ENCODE assay signal across 19 cellular contexts in the genomic region with DNA sequence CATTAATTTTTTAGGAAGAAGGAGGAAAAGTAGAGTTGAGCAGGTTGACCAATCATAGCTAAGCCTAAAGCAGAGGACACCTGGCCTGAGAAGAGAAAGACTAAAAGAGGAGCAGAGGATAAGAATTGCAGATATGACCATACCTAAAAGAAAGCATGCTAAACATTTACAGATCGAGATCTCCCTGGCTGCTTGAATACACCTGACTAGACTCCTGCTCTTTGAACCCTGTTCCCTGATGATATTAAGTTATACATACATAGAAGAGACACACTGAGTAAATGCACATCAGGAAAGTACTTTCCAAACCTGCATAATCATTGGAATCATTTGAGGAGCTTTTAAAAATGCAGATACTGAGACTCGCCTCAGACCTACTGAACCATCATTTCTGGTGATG.
DNase-seq lines count a peak whose midpoint lies in the region; ATAC-seq and TF ChIP-seq lines count a peak whose summit lies in the region.
"Had no signal": no experiment of that assay in that cellular context is flagged by ENCODE, and none has a peak within 500 bp of the region (broad histone marks: within the 10 kb centered on the region; RNA-seq: fewer than 3 reads in every experiment).

No MANE protein-coding gene starts in this region.

- no peak overlapping the region for H3K27ac ChIP-seq in SK-N-SH (ENCODE audit: low read depth in 2 of 2, low read length in 1 of 2)
- H3K27ac ChIP-seq in neuronal stem cell (replicated peaks; ENCODE audit: low read length), result no peak overlapping the region
- H3K27ac ChIP-seq: 22Rv1, A549, BLaER1, GM23248 had no signal

- no peaks in the 10 kb centered on the region for H3K9me3 ChIP-seq in SK-N-SH
- H3K9me3 ChIP-seq in T-helper 17 cell (ENCODE audit: control insufficient read depth, low read length, poor library complexity, severe bottlenecking), result no peaks in the 10 kb centered on the region
- no peaks in the 10 kb centered on the region for H3K9me3 ChIP-seq in mucosa of descending colon
- no peaks in the 10 kb centered on the region for H3K9me3 ChIP-seq in neuronal stem cell (replicated peaks in 1 of 2; ENCODE audit: control insufficient read depth in 2 of 2, insufficient read depth in 1 of 2, low read depth in 1 of 2, low read length in 2 of 2)
- H3K9me3 ChIP-seq: A549, BLaER1 had no signal

- no peak overlapping the region for H3K14ac ChIP-seq in neuronal stem cell (ENCODE audit: low read length)

- H3K36me3 Mint-ChIP-seq in T-helper 17 cell (ENCODE audit: low read depth), result no peaks in the 10 kb centered on the region
- H3K36me3 Mint-ChIP-seq: CD14-positive monocyte; CD4-positive, alpha-beta memory T cell had no signal

- no peaks in the 10 kb centered on the region for H3K79me1 ChIP-seq in neuronal stem cell (ENCODE audit: low read depth, low read length)

- no peak for ATAC-seq in SK-N-SH treated with all-trans-retinoic acid at 6 μM for 48 hours
- ATAC-seq in T-helper 17 cell, result no peak
- ATAC-seq in mucosa of descending colon, result peak; percentile 47
- no peak for ATAC-seq in HG02798 (IDR thresholded peaks at IDR 0.05; ENCODE audit: poor library complexity, unreplicated experiment)
- ATAC-seq: A549, GM12878 had no signal

- intact Hi-C loops in mucosa of descending colon (cut with DNase I, micrococcal nuclease), result no loop called here

- CTCF ChIA-PET in SK-N-SH (lab: Yijun Ruan, JAX), result interaction anchor here (0.5 to 0.7 kb wide), 2 partner anchors 143 to 376 kb away, joined by 3 read pairs; no protein-coding TSS in a partner anchor

- no peak overlapping the region for H2BK120ac ChIP-seq in neuronal stem cell (ENCODE audit: low read depth, low read length)

- H2BK15ac ChIP-seq in neuronal stem cell (ENCODE audit: low read length), result no peak overlapping the region

- H3K27ac Mint-ChIP-seq in T-helper 17 cell, result peak overlapping the region; percentile 4
- H3K27ac Mint-ChIP-seq: CD14-positive monocyte; CD4-positive, alpha-beta memory T cell had no signal

- H3K27me3 Mint-ChIP-seq in T-helper 17 cell, result peaks cover 38% of the 10 kb centered on the region

- no peaks in the 10 kb centered on the region for H4K20me1 ChIP-seq in SK-N-SH (ENCODE audit: insufficient read depth)
- H4K20me1 ChIP-seq: BLaER1 had no signal

- POLR2A ChIA-PET in SK-N-SH (lab: Yijun Ruan, JAX), result no interaction called here

- no peak overlapping the region for H2BK12ac ChIP-seq in neuronal stem cell (ENCODE audit: low read length)

- H2BK5ac ChIP-seq in neuronal stem cell (ENCODE audit: low read length), result no peak overlapping the region

- DNase-seq in SK-N-SH (no peak), T-helper 17 cell (no peak), mucosa of descending colon (no peak), neuronal stem cell (ENCODE audit: low spot score) (no peak), GM10266 (ENCODE audit: extremely low spot score) (no peak)
- DNase-seq: Calu3; CD4-positive, alpha-beta memory T cell; DMS79 treated with DMSO at 0.1 percent for 48 hours; GF-D8; GM23248; HCEC 1CT; KG1 had no signal

- H3K4me1 ChIP-seq in SK-N-SH (ENCODE audit: control insufficient read depth in 1 of 2, insufficient read depth in 2 of 2, low read depth in 1 of 2, low read length in 1 of 2) (peaks cover 0 to 2% of the 10 kb centered on the region in 2 experiments; a peak in 1 of 4 replicates), mucosa of descending colon (ENCODE audit: low read depth) (peaks cover 3% of the 10 kb centered on the region), neuronal stem cell (ENCODE audit: control insufficient read depth in 2 of 2, insufficient read depth in 1 of 2, low read depth in 1 of 2, low read length in 2 of 2) (peaks cover 0 to 2% of the 10 kb centered on the region in 2 donors)
- H3K4me1 ChIP-seq: BLaER1 had no signal

- H2AK5ac ChIP-seq in neuronal stem cell (ENCODE audit: low read depth, low read length), result no peak overlapping the region

- TF ChIP-seq EP300 in SK-N-SH (IDR thresholded peaks at IDR 0.05; ENCODE audit: borderline replicate concordance in 1 of 2, low read depth in 1 of 2, low read length in 1 of 2), result no peak

- no peak overlapping the region for H2AFZ ChIP-seq in SK-N-SH (ENCODE audit: low read depth)
- no peak overlapping the region for H2AFZ ChIP-seq in neuronal stem cell (ENCODE audit: low read length)

- H3K36me3 ChIP-seq in SK-N-SH (replicated peaks in 1 of 2; ENCODE audit: control insufficient read depth in 1 of 2, insufficient read depth in 2 of 2, low read length in 1 of 2) (no peaks in the 10 kb centered on the region), mucosa of descending colon (ENCODE audit: low read depth) (no peaks in the 10 kb centered on the region), neuronal stem cell (replicated peaks in 1 of 2; ENCODE audit: control insufficient read depth in 2 of 2, insufficient read depth in 2 of 2, low read length in 2 of 2) (no peaks in the 10 kb centered on the region)
- H3K36me3 ChIP-seq: BLaER1 had no signal

- no peak for TF ChIP-seq RAD21 in SK-N-SH (IDR thresholded peaks at IDR 0.05; ENCODE audit: low read length)

- WGBS in SK-N-SH (ENCODE audit: low lambda C conversion rate), result 100% methylated on average over 2 of the region's 2 CpGs
- WGBS in neuronal stem cell (ENCODE audit: extremely low coverage in 2 of 2, insufficient read length in 2 of 2, insufficient replicate concordance in 1 of 2), 2 donors, result no CpG with 5 or more reads among the region's 2 CpGs

- no peak overlapping the region for H3K4ac ChIP-seq in neuronal stem cell (ENCODE audit: low read length)

- TF ChIP-seq CTCF in SK-N-SH (IDR thresholded peaks at IDR 0.05) (no peak), mucosa of descending colon (IDR thresholded peaks at IDR 0.05) (no peak), GM10266 (IDR thresholded peaks at IDR 0.05; ENCODE audit: control insufficient read depth, insufficient read depth, low read depth, missing control alignments) (no peak)

- H3F3A ChIP-seq in SK-N-SH (replicated peaks; ENCODE audit: insufficient read depth), result peaks cover 4% of the 10 kb centered on the region

- no peak overlapping the region for H3K18ac ChIP-seq in neuronal stem cell (ENCODE audit: low read length)

- H3K27me3 ChIP-seq in SK-N-SH (ENCODE audit: insufficient read depth) (no peaks in the 10 kb centered on the region), neuronal stem cell (ENCODE audit: control insufficient read depth in 3 of 3, insufficient read depth in 3 of 3, low read depth in 1 of 3, low read length in 3 of 3) (no peaks in the 10 kb centered on the region)
- H3K27me3 ChIP-seq: BLaER1 had no signal

- H3K23ac ChIP-seq in neuronal stem cell (ENCODE audit: low read depth, low read length, poor library complexity), result no peak overlapping the region

- H3K9ac ChIP-seq in SK-N-SH, result no peak overlapping the region
- no peak overlapping the region for H3K9ac ChIP-seq in neuronal stem cell (ENCODE audit: low read depth, low read length, poor library complexity)
- H3K9ac ChIP-seq: BLaER1, GM23248 had no signal

- H3K9me2 ChIP-seq in SK-N-SH, result no peaks in the 10 kb centered on the region

- H4K91ac ChIP-seq in neuronal stem cell (ENCODE audit: low read depth, low read length, poor library complexity), result no peak overlapping the region

- H3K4me3 Mint-ChIP-seq in T-helper 17 cell, result no peak overlapping the region
- H3K4me3 Mint-ChIP-seq: CD14-positive monocyte; CD4-positive, alpha-beta memory T cell had no signal

- H3K79me2 ChIP-seq in SK-N-SH (ENCODE audit: insufficient read depth), result no peaks in the 10 kb centered on the region

- H3K4me2 ChIP-seq in SK-N-SH (peak overlapping the region; percentile 30; the same call in 1 of the 2 replicates), neuronal stem cell (ENCODE audit: insufficient read depth, low read length, poor library complexity, severe bottlenecking) (no peak overlapping the region)
- H3K4me2 ChIP-seq: A549, BLaER1 had no signal

- H4K8ac ChIP-seq in neuronal stem cell (ENCODE audit: low read depth, low read length), result no peak overlapping the region

- no peaks in the 10 kb centered on the region for H3K4me1 Mint-ChIP-seq in T-helper 17 cell
- H3K4me1 Mint-ChIP-seq: CD4-positive, alpha-beta memory T cell had no signal

- H3K4me3 ChIP-seq in SK-N-SH (ENCODE audit: low read depth in 2 of 2, low read length in 1 of 2), result no peak overlapping the region
- no peak overlapping the region for H3K4me3 ChIP-seq in mucosa of descending colon
- H3K4me3 ChIP-seq in neuronal stem cell (ENCODE audit: low read length in 2 of 2), result no peak overlapping the region
- H3K4me3 ChIP-seq: A549, BLaER1, GM12878, GM23248 had no signal

TF ChIP-seq in SK-N-SH, 30 proteins besides CTCF, POLR2A, EP300 and RAD21 (continues in another document):
- TF ChIP-seq RFX5 (IDR thresholded peaks at IDR 0.05; ENCODE audit: low read length), result no peak

TF ChIP-seq in SK-N-SH treated with all-trans-retinoic acid at 6 μM for 48 hours, 23 proteins besides CTCF, POLR2A, EP300 and RAD21 (continues in another document):
- no peak for TF ChIP-seq TSHZ2 (CRISPR knock-in tag; IDR thresholded peaks at IDR 0.05)
- no peak for TF ChIP-seq TOX (CRISPR knock-in tag; IDR thresholded peaks at IDR 0.05; ENCODE audit: borderline replicate concordance)
- no peak for TF ChIP-seq ZFP3 (CRISPR knock-in tag; IDR thresholded peaks at IDR 0.05)
- no peak for TF ChIP-seq BACH2 (CRISPR knock-in tag; IDR thresholded peaks at IDR 0.05; ENCODE audit: borderline replicate concordance)
- TF ChIP-seq ARNTL (CRISPR knock-in tag; IDR thresholded peaks at IDR 0.05; ENCODE audit: borderline replicate concordance, low read depth), result no peak
- TF ChIP-seq ZC3H10 (CRISPR knock-in tag; IDR thresholded peaks at IDR 0.05), result no peak
